ENCODE assay signal across 14 cellular contexts in the genomic region with DNA sequence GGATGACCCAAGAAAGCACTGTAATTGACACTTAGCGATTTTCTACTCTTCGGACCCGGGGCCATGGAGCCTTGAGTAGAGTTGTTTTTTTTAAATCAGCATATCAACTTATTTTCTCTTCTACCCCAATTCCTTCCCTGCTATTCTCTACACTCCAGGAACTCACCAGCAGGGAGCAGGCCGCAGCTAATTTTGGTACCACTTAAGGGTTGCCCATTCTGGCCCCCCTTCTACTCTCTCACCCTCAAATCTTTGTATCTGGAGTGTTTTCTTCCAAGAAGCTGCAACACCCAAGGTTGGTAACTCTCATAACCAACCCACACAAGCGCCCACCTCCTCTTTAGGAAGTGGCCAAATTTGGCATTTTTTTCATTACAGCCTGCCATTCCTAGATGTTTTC. TPM values are rescaled to one million over a fixed set of nuclear protein-coding genes. Genes with fewer than 3 reads are reported as not detected.
A peak's percentile ranks its signal among the peaks of the same experiment; 100 is the strongest.
DNase-seq lines count a peak whose midpoint lies in the region; ATAC-seq and TF ChIP-seq lines count a peak whose summit lies in the region.
"Had no signal": no experiment of that assay in that cellular context is flagged by ENCODE, and none has a peak within 500 bp of the region (broad histone marks: within the 10 kb centered on the region; RNA-seq: fewer than 3 reads in every experiment).

No MANE protein-coding gene starts in this region.

- H3K27ac ChIP-seq in 22Rv1: peak overlapping the region; percentile 39
- no peak overlapping the region for H3K27ac ChIP-seq in CD4-positive, alpha-beta T cell (ENCODE audit: low read depth, low read length)
- no peak overlapping the region for H3K27ac ChIP-seq in CD4-positive, alpha-beta memory T cell (ENCODE audit: low read depth, low read length)
- H3K27ac ChIP-seq: dorsolateral prefrontal cortex, heart right ventricle had no signal

- POLR2A ChIA-PET in CD4-positive, alpha-beta T cell (lab: Charles Lee): interaction anchor here (0.6 kb wide), 1 partner anchor 92 kb away, joined by 3 read pairs; no protein-coding TSS in a partner anchor
- POLR2A ChIA-PET in CD4-positive, alpha-beta memory T cell (lab: Charles Lee; ENCODE audit: partially characterized antibody): interaction anchor here (0.6 kb wide), 1 partner anchor 123 kb away, joined by 3 read pairs; no protein-coding TSS in a partner anchor

- H3K4me3 Mint-ChIP-seq in CD4-positive, alpha-beta T cell: no peak overlapping the region
- no peak overlapping the region for H3K4me3 Mint-ChIP-seq in endothelial cell (ENCODE audit: unreplicated experiment)
- no peak overlapping the region for H3K4me3 Mint-ChIP-seq in CD4-positive, alpha-beta memory T cell
- H3K4me3 Mint-ChIP-seq: type B pancreatic cell had no signal

- DNase-seq in CD4-positive, alpha-beta T cell: no peak
- peak; percentile 14 for DNase-seq in NOMO-1 treated with dmso at 0.1 percent for 144 hours (lab: John Stamatoyannopoulos, UW; ENCODE audit: unreplicated experiment)
- DNase-seq in endothelial cell (ENCODE audit: low spot score): no peak
- no peak for DNase-seq in SKM-1 (lab: John Stamatoyannopoulos, UW; ENCODE audit: unreplicated experiment)
- DNase-seq in CD4-positive, alpha-beta memory T cell: no peak
- no peak for DNase-seq in LoVo (ENCODE audit: low spot score)
- DNase-seq: NCI-H2107, SIG-M5 had no signal

- CTCF ChIA-PET in CD4-positive, alpha-beta T cell (lab: Charles Lee): interaction anchor here (0.6 to 1.8 kb wide), 8 partner anchors 10 to 189 kb away, joined by 3 to 7 read pairs (median 4); no protein-coding TSS in a partner anchor
- CTCF ChIA-PET in CD4-positive, alpha-beta memory T cell (lab: Charles Lee; ENCODE audit: partially characterized antibody): interaction anchor here (0.7 to 3.3 kb wide), 21 partner anchors 12 to 263 kb away, joined by 3 to 14 read pairs (median 4); a partner anchor contains a TSS

- no peaks in the 10 kb centered on the region for H3K27me3 ChIP-seq in CD4-positive, alpha-beta T cell (ENCODE audit: control insufficient read depth, insufficient read depth, low read length)
- no peaks in the 10 kb centered on the region for H3K27me3 ChIP-seq in CD4-positive, alpha-beta memory T cell (ENCODE audit: insufficient read depth, low read length)
- H3K27me3 ChIP-seq: dorsolateral prefrontal cortex, heart right ventricle had no signal

- peaks cover 2% of the 10 kb centered on the region for H3K4me1 Mint-ChIP-seq in CD4-positive, alpha-beta T cell (ENCODE audit: low read depth)
- H3K4me1 Mint-ChIP-seq in endothelial cell (ENCODE audit: unreplicated experiment): no peaks in the 10 kb centered on the region
- H3K4me1 Mint-ChIP-seq in CD4-positive, alpha-beta memory T cell: peaks cover 0 to 3% (median under 1%) of the 10 kb centered on the region in 4 donors

- H3K36me3 Mint-ChIP-seq in CD4-positive, alpha-beta T cell (ENCODE audit: low read depth): no peaks in the 10 kb centered on the region
- no peaks in the 10 kb centered on the region for H3K36me3 Mint-ChIP-seq in endothelial cell (ENCODE audit: low read depth, unreplicated experiment)
- H3K36me3 Mint-ChIP-seq in CD4-positive, alpha-beta memory T cell: no peaks in the 10 kb centered on the region
- H3K36me3 Mint-ChIP-seq: type B pancreatic cell had no signal

- ATAC-seq in CD4-positive, alpha-beta T cell (ENCODE audit: poor library complexity): peak; percentile 56
- ATAC-seq in GM18867 (IDR thresholded peaks at IDR 0.05; ENCODE audit: unreplicated experiment): no peak
- ATAC-seq: sciatic nerve had no signal

- TF ChIP-seq CTCF in 22Rv1 (IDR thresholded peaks at IDR 0.05) (no peak), endothelial cell (IDR thresholded peaks at IDR 0.05; ENCODE audit: unreplicated experiment) (no peak)
- TF ChIP-seq CTCF in CD4-positive, alpha-beta T cell (IDR thresholded peaks at IDR 0.05): no peak

- H3K4me1 ChIP-seq in CD4-positive, alpha-beta memory T cell (ENCODE audit: insufficient read depth, low read length): peaks cover 3% of the 10 kb centered on the region

- H3K36me3 ChIP-seq in CD4-positive, alpha-beta memory T cell (ENCODE audit: insufficient read depth, low read length): no peaks in the 10 kb centered on the region
- H3K36me3 ChIP-seq: heart right ventricle had no signal

- no peaks in the 10 kb centered on the region for H3K9me3 ChIP-seq in CD4-positive, alpha-beta T cell (ENCODE audit: control insufficient read depth, low read length)
- no peaks in the 10 kb centered on the region for H3K9me3 ChIP-seq in CD4-positive, alpha-beta memory T cell (ENCODE audit: control insufficient read depth in 1 of 2, low read length in 2 of 2)
- H3K9me3 ChIP-seq: heart right ventricle had no signal

- H3K27ac Mint-ChIP-seq in CD4-positive, alpha-beta T cell: no peak overlapping the region
- peak overlapping the region; percentile 31 for H3K27ac Mint-ChIP-seq in endothelial cell (ENCODE audit: unreplicated experiment)
- H3K27ac Mint-ChIP-seq in CD4-positive, alpha-beta memory T cell: no peak overlapping the region
- H3K27ac Mint-ChIP-seq: type B pancreatic cell had no signal

- H3K27me3 Mint-ChIP-seq in CD4-positive, alpha-beta T cell: no peaks in the 10 kb centered on the region
- peaks cover 1% of the 10 kb centered on the region for H3K27me3 Mint-ChIP-seq in endothelial cell (ENCODE audit: unreplicated experiment)
- H3K27me3 Mint-ChIP-seq in CD4-positive, alpha-beta memory T cell: no peaks in the 10 kb centered on the region
- H3K27me3 Mint-ChIP-seq: type B pancreatic cell had no signal

- no peak overlapping the region for H3K4me3 ChIP-seq in CD4-positive, alpha-beta memory T cell (ENCODE audit: low read length in 2 of 2)
- H3K4me3 ChIP-seq: dorsolateral prefrontal cortex, heart right ventricle had no signal

- intact Hi-C loops in CD4-positive, alpha-beta T cell (cut with DNase I, micrococcal nuclease): loop anchor here in 1 of 2 experiments (10.0 kb wide), 1 partner anchor 514 kb away; a partner anchor contains a TSS
- intact Hi-C loops in CD4-positive, alpha-beta memory T cell (cut with micrococcal nuclease): no loop called here

- no peaks in the 10 kb centered on the region for H3K9me3 Mint-ChIP-seq in CD4-positive, alpha-beta T cell
- H3K9me3 Mint-ChIP-seq in endothelial cell (ENCODE audit: unreplicated experiment): no peaks in the 10 kb centered on the region
- no peaks in the 10 kb centered on the region for H3K9me3 Mint-ChIP-seq in CD4-positive, alpha-beta memory T cell
- H3K9me3 Mint-ChIP-seq: type B pancreatic cell had no signal

RNA-seq across cellular contexts. Expression of a gene that starts 5.5 kb away (rescaled TPM):
- 10 to 100 TPM; 15.6 to 16.8 TPM for total RNA-seq in CD4-positive, alpha-beta T cell
- total RNA-seq in endothelial cell (ENCODE audit: unreplicated experiment): 61.1 TPM
- 10 to 100 TPM; 23.5 to 24.3 TPM for total RNA-seq in CD4-positive, alpha-beta memory T cell
- polyA plus RNA-seq in CD4-positive, alpha-beta memory T cell: 10 to 100 TPM; 41.1 to 41.7 TPM

RNA-seq across cellular contexts. Expression of a gene that starts 6.7 kb away (rescaled TPM):
- total RNA-seq in CD4-positive, alpha-beta T cell: 10 to 100 TPM; 17.3 to 17.5 TPM
- 69.9 TPM for total RNA-seq in endothelial cell (ENCODE audit: unreplicated experiment)
- 10 to 100 TPM; 19.0 to 23.0 TPM for total RNA-seq in CD4-positive, alpha-beta memory T cell
- polyA plus RNA-seq in CD4-positive, alpha-beta memory T cell: 10 to 100 TPM in 1 of 2 donors, 1 to 10 TPM in 1; 7.9 to 23.2 TPM

RNA-seq across cellular contexts. Expression of a gene that starts 48.3 kb away (rescaled TPM):
- 10 to 100 TPM; 79.7 to 85.1 TPM for total RNA-seq in CD4-positive, alpha-beta T cell
- 156 TPM for total RNA-seq in endothelial cell (ENCODE audit: unreplicated experiment)
- 100 to 1,000 TPM; 216 to 224 TPM for total RNA-seq in CD4-positive, alpha-beta memory T cell
- polyA plus RNA-seq in CD4-positive, alpha-beta memory T cell: 100 to 1,000 TPM; 284 to 288 TPM

RNA-seq across cellular contexts. Expression of a gene that starts 53.6 kb away (rescaled TPM):
- 10 to 100 TPM; 33.5 to 34.3 TPM for total RNA-seq in CD4-positive, alpha-beta T cell
- 8.2 TPM for total RNA-seq in endothelial cell (ENCODE audit: unreplicated experiment)
- 10 to 100 TPM; 44.6 to 49.6 TPM for total RNA-seq in CD4-positive, alpha-beta memory T cell
- polyA plus RNA-seq in CD4-positive, alpha-beta memory T cell: 10 to 100 TPM; 15.1 to 19.6 TPM
